2 cellular contexts compared by ENCODE assay signal in the genomic region with DNA sequence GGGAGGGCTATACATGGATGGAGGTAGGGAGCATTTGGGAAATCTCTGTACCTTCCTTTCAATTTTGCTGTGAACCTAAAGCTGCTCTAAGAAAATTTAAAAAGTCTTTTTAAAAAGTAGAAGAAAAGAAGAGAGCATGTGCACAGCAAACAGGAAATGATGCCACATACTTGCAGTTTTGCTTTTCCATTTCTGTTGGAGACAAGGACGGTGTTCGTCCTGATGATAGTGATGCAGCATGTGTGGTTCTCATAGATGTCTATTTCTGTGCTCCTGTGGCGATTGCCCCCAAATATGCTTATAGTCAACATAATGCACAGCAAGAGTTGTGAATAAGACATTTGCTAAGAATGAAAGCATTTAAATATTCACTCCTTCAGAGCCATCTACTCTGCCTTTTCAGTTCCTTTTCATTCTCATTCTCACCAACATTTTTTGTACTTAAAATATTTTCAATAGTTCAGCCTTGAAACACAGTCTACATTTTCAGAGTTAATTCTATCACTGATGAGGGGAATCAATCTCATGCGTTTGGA.
TF ChIP-seq lines count a peak whose summit lies in the region.

No MANE protein-coding gene starts in this region.

TF ChIP-seq in IMR-90, 13 proteins besides CTCF, POLR2A, EP300 and RAD21 (continued from another document):
- TF ChIP-seq MAZ (IDR thresholded peaks at IDR 0.05; ENCODE audit: borderline replicate concordance, low read depth, low read length) = no peak
- no peak for TF ChIP-seq MAFK (IDR thresholded peaks at IDR 0.05; ENCODE audit: low read depth, low read length)
- no peak for TF ChIP-seq CEBPB (IDR thresholded peaks at IDR 0.05; ENCODE audit: low read depth, low read length)
- TF ChIP-seq ELK1 (IDR thresholded peaks at IDR 0.05; ENCODE audit: borderline replicate concordance, low read depth, low read length) = no peak
- TF ChIP-seq MXI1 (IDR thresholded peaks at IDR 0.05; ENCODE audit: borderline replicate concordance, low read depth, low read length) = no peak
- no peak for TF ChIP-seq RFX5 (IDR thresholded peaks at IDR 0.05; ENCODE audit: low read depth, low read length)
- TF ChIP-seq USF2 (IDR thresholded peaks at IDR 0.05; ENCODE audit: low read depth, low read length) = no peak
- TF ChIP-seq SMC3 (IDR thresholded peaks at IDR 0.05; ENCODE audit: low read depth, low read length) = no peak
- TF ChIP-seq BHLHE40 (IDR thresholded peaks at IDR 0.05; ENCODE audit: low read depth, low read length) = no peak
- no peak for TF ChIP-seq NFE2L2 (IDR thresholded peaks at IDR 0.05; ENCODE audit: low read depth, low read length)
- TF ChIP-seq RCOR1 (IDR thresholded peaks at IDR 0.05; ENCODE audit: insufficient replicate concordance, low read length) = no peak

TF ChIP-seq in SK-N-SH treated with all-trans-retinoic acid at 6 μM for 48 hours, 23 proteins besides CTCF, POLR2A, EP300 and RAD21 (continued from another document):
- TF ChIP-seq ARNTL (CRISPR knock-in tag; IDR thresholded peaks at IDR 0.05; ENCODE audit: borderline replicate concordance, low read depth) (no peak), ZNF565 (CRISPR knock-in tag; conservative IDR thresholded peaks at IDR 0.05; ENCODE audit: low read depth) (no peak), ESRRG (CRISPR knock-in tag; IDR thresholded peaks at IDR 0.05) (no peak), OSR1 (CRISPR knock-in tag; IDR thresholded peaks at IDR 0.05) (no peak), SNAI2 (CRISPR knock-in tag; IDR thresholded peaks at IDR 0.05) (no peak), CSDC2 (CRISPR knock-in tag; IDR thresholded peaks at IDR 0.05) (no peak), ZFP30 (CRISPR knock-in tag; IDR thresholded peaks at IDR 0.05) (no peak)
- TF ChIP-seq, protein P1, sequence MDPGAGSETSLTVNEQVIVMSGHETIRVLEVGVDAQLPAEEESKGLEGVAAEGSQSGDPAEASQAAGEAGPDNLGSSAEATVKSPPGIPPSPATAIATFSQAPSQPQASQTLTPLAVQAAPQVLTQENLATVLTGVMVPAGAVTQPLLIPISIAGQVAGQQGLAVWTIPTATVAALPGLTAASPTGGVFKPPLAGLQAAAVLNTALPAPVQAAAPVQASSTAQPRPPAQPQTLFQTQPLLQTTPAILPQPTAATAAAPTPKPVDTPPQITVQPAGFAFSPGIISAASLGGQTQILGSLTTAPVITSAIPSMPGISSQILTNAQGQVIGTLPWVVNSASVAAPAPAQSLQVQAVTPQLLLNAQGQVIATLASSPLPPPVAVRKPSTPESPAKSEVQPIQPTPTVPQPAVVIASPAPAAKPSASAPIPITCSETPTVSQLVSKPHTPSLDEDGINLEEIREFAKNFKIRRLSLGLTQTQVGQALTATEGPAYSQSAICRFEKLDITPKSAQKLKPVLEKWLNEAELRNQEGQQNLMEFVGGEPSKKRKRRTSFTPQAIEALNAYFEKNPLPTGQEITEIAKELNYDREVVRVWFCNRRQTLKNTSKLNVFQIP (CRISPR knock-in tag; IDR thresholded peaks at IDR 0.05; ENCODE audit: borderline replicate concordance, low read depth) = no peak
- TF ChIP-seq, protein P2, sequence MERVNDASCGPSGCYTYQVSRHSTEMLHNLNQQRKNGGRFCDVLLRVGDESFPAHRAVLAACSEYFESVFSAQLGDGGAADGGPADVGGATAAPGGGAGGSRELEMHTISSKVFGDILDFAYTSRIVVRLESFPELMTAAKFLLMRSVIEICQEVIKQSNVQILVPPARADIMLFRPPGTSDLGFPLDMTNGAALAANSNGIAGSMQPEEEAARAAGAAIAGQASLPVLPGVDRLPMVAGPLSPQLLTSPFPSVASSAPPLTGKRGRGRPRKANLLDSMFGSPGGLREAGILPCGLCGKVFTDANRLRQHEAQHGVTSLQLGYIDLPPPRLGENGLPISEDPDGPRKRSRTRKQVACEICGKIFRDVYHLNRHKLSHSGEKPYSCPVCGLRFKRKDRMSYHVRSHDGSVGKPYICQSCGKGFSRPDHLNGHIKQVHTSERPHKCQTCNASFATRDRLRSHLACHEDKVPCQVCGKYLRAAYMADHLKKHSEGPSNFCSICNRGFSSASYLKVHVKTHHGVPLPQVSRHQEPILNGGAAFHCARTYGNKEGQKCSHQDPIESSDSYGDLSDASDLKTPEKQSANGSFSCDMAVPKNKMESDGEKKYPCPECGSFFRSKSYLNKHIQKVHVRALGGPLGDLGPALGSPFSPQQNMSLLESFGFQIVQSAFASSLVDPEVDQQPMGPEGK (CRISPR knock-in tag; IDR thresholded peaks at IDR 0.05; ENCODE audit: borderline replicate concordance) = no peak
- TF ChIP-seq, protein P3, sequence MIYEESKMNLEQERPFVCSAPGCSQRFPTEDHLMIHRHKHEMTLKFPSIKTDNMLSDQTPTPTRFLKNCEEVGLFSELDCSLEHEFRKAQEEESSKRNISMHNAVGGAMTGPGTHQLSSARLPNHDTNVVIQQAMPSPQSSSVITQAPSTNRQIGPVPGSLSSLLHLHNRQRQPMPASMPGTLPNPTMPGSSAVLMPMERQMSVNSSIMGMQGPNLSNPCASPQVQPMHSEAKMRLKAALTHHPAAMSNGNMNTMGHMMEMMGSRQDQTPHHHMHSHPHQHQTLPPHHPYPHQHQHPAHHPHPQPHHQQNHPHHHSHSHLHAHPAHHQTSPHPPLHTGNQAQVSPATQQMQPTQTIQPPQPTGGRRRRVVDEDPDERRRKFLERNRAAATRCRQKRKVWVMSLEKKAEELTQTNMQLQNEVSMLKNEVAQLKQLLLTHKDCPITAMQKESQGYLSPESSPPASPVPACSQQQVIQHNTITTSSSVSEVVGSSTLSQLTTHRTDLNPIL (CRISPR knock-in tag; IDR thresholded peaks at IDR 0.05; ENCODE audit: low read depth) = no peak
